1 cellular context compared by ENCODE assay signal in the genomic region with DNA sequence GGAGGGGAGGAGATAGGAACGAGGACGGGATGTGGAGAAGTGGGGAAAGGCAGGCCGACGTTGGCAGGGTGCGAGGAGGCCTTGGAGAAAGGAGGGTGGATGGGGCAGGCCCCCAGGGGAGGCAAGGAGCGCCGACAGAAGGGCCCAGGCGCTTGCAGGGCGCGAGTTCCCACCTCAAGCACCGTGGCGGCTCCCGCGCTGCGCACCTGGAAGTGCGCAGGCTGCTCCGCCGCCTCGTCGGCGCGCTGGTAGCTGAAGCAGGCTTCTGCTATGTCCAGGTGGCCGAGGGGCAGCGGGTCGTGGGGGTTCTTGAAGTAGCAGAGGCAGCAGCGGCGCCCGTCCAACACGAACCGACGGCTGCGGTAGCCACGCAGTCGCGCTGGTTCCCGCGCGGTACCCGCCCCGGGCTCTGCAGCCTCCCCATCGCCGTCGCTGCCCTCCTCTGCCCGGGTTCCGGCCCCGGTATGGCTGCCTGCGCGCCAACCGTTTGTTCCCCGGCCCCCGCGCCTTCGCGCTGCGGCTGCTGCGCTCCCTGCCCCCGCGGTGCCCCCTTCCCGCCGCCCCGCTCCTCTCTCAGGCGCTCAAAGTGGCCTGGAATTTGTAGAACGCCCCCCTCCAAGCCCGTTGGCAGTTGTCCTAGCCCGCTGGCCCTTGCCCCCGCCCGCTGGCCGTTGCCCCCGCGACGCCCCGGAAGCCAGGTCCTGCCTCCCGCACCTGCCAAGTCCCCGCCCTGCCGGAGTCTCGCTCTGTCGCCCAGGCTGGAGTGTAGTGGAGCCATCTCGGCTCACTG.
A peak's percentile ranks its signal among the peaks of the same experiment; 100 is the strongest.
TF ChIP-seq lines count a peak whose summit lies in the region.

No MANE protein-coding gene starts in this region.

TF ChIP-seq in K562, 482 proteins besides CTCF, POLR2A, EP300 and RAD21 (continued from another document):
- TF ChIP-seq, protein P1, sequence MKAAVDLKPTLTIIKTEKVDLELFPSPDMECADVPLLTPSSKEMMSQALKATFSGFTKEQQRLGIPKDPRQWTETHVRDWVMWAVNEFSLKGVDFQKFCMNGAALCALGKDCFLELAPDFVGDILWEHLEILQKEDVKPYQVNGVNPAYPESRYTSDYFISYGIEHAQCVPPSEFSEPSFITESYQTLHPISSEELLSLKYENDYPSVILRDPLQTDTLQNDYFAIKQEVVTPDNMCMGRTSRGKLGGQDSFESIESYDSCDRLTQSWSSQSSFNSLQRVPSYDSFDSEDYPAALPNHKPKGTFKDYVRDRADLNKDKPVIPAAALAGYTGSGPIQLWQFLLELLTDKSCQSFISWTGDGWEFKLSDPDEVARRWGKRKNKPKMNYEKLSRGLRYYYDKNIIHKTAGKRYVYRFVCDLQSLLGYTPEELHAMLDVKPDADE (conservative IDR thresholded peaks at IDR 0.05; ENCODE audit: control insufficient read depth, low read depth, low read length) = peak; percentile 43; the same call in 1 of the 2 replicates
